ENCODE assay signal across 26 cellular contexts in genomic region chr10:3143791-3144434, GRCh38.
"Had no signal": no experiment of that assay in that cellular context is flagged by ENCODE, and none has a peak within 500 bp of the region (broad histone marks: within the 10 kb centered on the region; RNA-seq: fewer than 3 reads in every experiment).

No MANE protein-coding gene starts in this region.

- H3K4me3 ChIP-seq: coronary artery, dorsolateral prefrontal cortex, esophagus squamous epithelium, gastroesophageal sphincter, heart right ventricle had no signal

- H3K27me3 Mint-ChIP-seq: activated CD4-positive, alpha-beta memory T cell treated with anti-CD3 and anti-CD28 coated beads for 36 hours; activated CD4-positive, alpha-beta T cell treated with anti-CD3 and anti-CD28 coated beads for 36 hours; activated CD4-positive, alpha-beta T cell treated with anti-CD3 and anti-CD28 coated beads, Interleukin-2, amount 10 ng/mL, durations not matched to agents 24 days and 14 days; activated CD8-positive, alpha-beta memory T cell treated with anti-CD3 and anti-CD28 coated beads, Interleukin-2, amount 10 ng/mL, durations not matched to agents 7 days and 5 days; activated naive CD8-positive, alpha-beta T cell; central memory CD8-positive, alpha-beta T cell; dendritic cell treated with granulocyte-macrophage colony-stimulating factor and Interleukin-4, amounts not matched to agents 40 ng/mL and 50 ng/mL, for 4 days had no signal

- H3K9me3 Mint-ChIP-seq: activated CD4-positive, alpha-beta memory T cell treated with anti-CD3 and anti-CD28 coated beads for 36 hours; activated CD4-positive, alpha-beta T cell treated with anti-CD3 and anti-CD28 coated beads, Interleukin-2, amount 10 ng/mL, durations not matched to agents 24 days and 14 days; central memory CD8-positive, alpha-beta T cell; dendritic cell treated with granulocyte-macrophage colony-stimulating factor and Interleukin-4, amounts not matched to agents 40 ng/mL and 50 ng/mL, for 4 days; endodermal cell had no signal

- ATAC-seq: activated CD4-positive, alpha-beta T cell treated with anti-CD3 and anti-CD28 coated beads for 36 hours; activated CD8-positive, alpha-beta memory T cell treated with anti-CD3 and anti-CD28 coated beads, Interleukin-2, amount 10 ng/mL, durations not matched to agents 7 days and 5 days; activated CD8-positive, alpha-beta T cell treated with anti-CD3 and anti-CD28 coated beads, Interleukin-2, amount 10 ng/mL, durations not matched to agents 7 days and 5 days; gastroesophageal sphincter had no signal

- H3K4me1 Mint-ChIP-seq: activated CD4-positive, alpha-beta T cell treated with anti-CD3 and anti-CD28 coated beads for 36 hours; activated CD4-positive, alpha-beta T cell treated with anti-CD3 and anti-CD28 coated beads, Interleukin-2, amount 10 ng/mL, durations not matched to agents 24 days and 14 days; activated CD8-positive, alpha-beta memory T cell treated with anti-CD3 and anti-CD28 coated beads, Interleukin-2, amount 10 ng/mL, durations not matched to agents 7 days and 5 days; central memory CD8-positive, alpha-beta T cell; endodermal cell had no signal

- H3K27ac Mint-ChIP-seq: activated CD4-positive, alpha-beta memory T cell treated with anti-CD3 and anti-CD28 coated beads for 36 hours; activated CD4-positive, alpha-beta T cell treated with anti-CD3 and anti-CD28 coated beads for 36 hours; activated CD4-positive, alpha-beta T cell treated with anti-CD3 and anti-CD28 coated beads, Interleukin-2, amount 10 ng/mL, durations not matched to agents 24 days and 14 days; activated CD8-positive, alpha-beta memory T cell treated with anti-CD3 and anti-CD28 coated beads, Interleukin-2, amount 10 ng/mL, durations not matched to agents 7 days and 5 days; activated CD8-positive, alpha-beta T cell treated with anti-CD3 and anti-CD28 coated beads, Interleukin-2, amount 10 ng/mL, durations not matched to agents 7 days and 5 days; activated naive CD8-positive, alpha-beta T cell; dendritic cell treated with granulocyte-macrophage colony-stimulating factor and Interleukin-4, amounts not matched to agents 40 ng/mL and 50 ng/mL, for 4 days; endodermal cell had no signal

- DNase-seq: activated CD4-positive, alpha-beta memory T cell treated with anti-CD3 and anti-CD28 coated beads for 36 hours; activated CD4-positive, alpha-beta T cell treated with anti-CD3 and anti-CD28 coated beads for 36 hours; activated CD4-positive, alpha-beta T cell treated with anti-CD3 and anti-CD28 coated beads, Interleukin-2, amount 10 ng/mL, durations not matched to agents 24 days and 14 days; activated CD4-positive, CD25-positive, alpha-beta regulatory T cell; activated CD4-positive, CD25-positive, alpha-beta regulatory T cell treated with anti-CD3 and anti-CD28 coated beads, Interleukin-2, amount 50 U/mL, for 72 hours; activated CD8-positive, alpha-beta memory T cell treated with anti-CD3 and anti-CD28 coated beads, Interleukin-2, amount 10 ng/mL, durations not matched to agents 7 days and 5 days; activated CD8-positive, alpha-beta memory T cell treated with anti-CD3 and anti-CD28 coated beads, Interleukin-2, amount 50 U/mL, for 4 hours; activated CD8-positive, alpha-beta T cell treated with anti-CD3 and anti-CD28 coated beads, Interleukin-2, amount 10 ng/mL, durations not matched to agents 7 days and 5 days; activated naive CD4-positive, alpha-beta T cell treated with anti-CD3 and anti-CD28 coated beads, Interleukin-2, amount 50 U/mL, for 16 hours; activated T-cell treated with anti-CD3 and anti-CD28 coated beads, Interleukin-2, amount 50 U/mL, for 1 hour; amniotic stem cell; anterior cingulate cortex; brain microvascular endothelial cell; dorsolateral prefrontal cortex; effector memory CD4-positive, alpha-beta T cell; endodermal cell; erythroblast; esophagus squamous epithelium; foreskin melanocyte; heart right ventricle; T-helper 2 cell had no signal

- H3K4me3 Mint-ChIP-seq: activated CD4-positive, alpha-beta memory T cell treated with anti-CD3 and anti-CD28 coated beads for 36 hours; activated CD4-positive, alpha-beta T cell treated with anti-CD3 and anti-CD28 coated beads for 36 hours; activated CD4-positive, alpha-beta T cell treated with anti-CD3 and anti-CD28 coated beads, Interleukin-2, amount 10 ng/mL, durations not matched to agents 24 days and 14 days; activated CD8-positive, alpha-beta memory T cell treated with anti-CD3 and anti-CD28 coated beads, Interleukin-2, amount 10 ng/mL, durations not matched to agents 7 days and 5 days; activated CD8-positive, alpha-beta T cell treated with anti-CD3 and anti-CD28 coated beads, Interleukin-2, amount 10 ng/mL, durations not matched to agents 7 days and 5 days; activated naive CD8-positive, alpha-beta T cell; central memory CD8-positive, alpha-beta T cell; dendritic cell treated with granulocyte-macrophage colony-stimulating factor and Interleukin-4, amounts not matched to agents 40 ng/mL and 50 ng/mL, for 4 days; endodermal cell had no signal

- H3K9me3 ChIP-seq: esophagus squamous epithelium, gastroesophageal sphincter, heart right ventricle had no signal

- H3K27ac ChIP-seq: brain microvascular endothelial cell, coronary artery, esophagus squamous epithelium, gastroesophageal sphincter, heart right ventricle had no signal

- H3K27me3 ChIP-seq: brain microvascular endothelial cell, dorsolateral prefrontal cortex, esophagus squamous epithelium, gastroesophageal sphincter, heart right ventricle had no signal
